ENCODE assay signal across 1 cellular context in the genomic region with DNA sequence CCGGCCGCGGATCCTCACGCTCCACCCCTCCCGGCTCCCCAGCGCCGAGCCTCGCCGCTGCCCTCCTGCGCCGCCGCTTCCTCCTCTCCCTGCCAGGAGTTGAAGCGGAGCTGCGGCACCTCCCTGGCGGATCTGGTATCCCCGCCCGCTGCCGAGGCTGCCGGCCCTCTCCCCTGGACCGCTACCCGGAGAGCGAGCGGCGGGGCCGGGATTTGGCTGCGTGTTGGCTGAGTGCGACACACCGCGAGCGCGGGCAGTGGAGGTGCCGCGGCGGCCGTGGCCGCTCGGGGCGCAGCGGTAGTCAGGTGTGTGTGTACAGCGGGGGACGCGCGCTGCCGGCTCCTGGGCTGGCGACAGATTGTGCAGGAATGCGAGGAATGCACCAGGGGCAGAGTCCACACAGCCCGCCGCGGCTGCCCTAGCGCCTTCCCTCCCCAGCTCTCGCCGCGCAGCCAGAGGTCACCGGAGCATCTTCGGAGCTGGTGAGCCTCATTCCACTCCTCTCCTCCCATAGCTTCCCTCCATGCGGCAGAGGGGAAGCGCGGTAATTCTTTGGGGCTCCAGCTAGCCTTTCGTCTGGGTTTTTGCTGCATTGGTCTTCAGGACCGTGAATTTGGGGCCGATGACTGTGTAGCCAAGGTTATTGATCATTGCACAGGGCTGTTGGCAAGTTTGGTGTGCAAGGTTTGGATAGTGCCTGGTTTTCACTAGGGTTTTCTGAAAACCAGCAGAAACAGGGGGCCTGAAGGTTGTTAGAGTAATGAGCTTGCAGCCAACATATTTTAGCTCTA.
TF ChIP-seq lines count a peak whose summit lies in the region.

No MANE protein-coding gene starts in this region.

TF ChIP-seq in HEK293, 187 proteins besides CTCF, POLR2A, EP300 and RAD21 (continued from another document):
- TF ChIP-seq, protein P1, sequence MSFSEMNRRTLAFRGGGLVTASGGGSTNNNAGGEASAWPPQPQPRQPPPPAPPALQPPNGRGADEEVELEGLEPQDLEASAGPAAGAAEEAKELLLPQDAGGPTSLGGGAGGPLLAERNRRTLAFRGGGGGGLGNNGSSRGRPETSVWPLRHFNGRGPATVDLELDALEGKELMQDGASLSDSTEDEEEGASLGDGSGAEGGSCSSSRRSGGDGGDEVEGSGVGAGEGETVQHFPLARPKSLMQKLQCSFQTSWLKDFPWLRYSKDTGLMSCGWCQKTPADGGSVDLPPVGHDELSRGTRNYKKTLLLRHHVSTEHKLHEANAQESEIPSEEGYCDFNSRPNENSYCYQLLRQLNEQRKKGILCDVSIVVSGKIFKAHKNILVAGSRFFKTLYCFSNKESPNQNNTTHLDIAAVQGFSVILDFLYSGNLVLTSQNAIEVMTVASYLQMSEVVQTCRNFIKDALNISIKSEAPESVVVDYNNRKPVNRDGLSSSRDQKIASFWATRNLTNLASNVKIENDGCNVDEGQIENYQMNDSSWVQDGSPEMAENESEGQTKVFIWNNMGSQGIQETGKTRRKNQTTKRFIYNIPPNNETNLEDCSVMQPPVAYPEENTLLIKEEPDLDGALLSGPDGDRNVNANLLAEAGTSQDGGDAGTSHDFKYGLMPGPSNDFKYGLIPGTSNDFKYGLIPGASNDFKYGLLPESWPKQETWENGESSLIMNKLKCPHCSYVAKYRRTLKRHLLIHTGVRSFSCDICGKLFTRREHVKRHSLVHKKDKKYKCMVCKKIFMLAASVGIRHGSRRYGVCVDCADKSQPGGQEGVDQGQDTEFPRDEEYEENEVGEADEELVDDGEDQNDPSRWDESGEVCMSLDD (tag by site-specific recombination; IDR thresholded peaks at IDR 0.05), result 0 out of 2 replicates have a peak, but pooled peaks have one; percentile 37
- no peak for TF ChIP-seq ZNF341 (tag by site-specific recombination; IDR thresholded peaks at IDR 0.05; ENCODE audit: low read depth)
- TF ChIP-seq, protein P2, sequence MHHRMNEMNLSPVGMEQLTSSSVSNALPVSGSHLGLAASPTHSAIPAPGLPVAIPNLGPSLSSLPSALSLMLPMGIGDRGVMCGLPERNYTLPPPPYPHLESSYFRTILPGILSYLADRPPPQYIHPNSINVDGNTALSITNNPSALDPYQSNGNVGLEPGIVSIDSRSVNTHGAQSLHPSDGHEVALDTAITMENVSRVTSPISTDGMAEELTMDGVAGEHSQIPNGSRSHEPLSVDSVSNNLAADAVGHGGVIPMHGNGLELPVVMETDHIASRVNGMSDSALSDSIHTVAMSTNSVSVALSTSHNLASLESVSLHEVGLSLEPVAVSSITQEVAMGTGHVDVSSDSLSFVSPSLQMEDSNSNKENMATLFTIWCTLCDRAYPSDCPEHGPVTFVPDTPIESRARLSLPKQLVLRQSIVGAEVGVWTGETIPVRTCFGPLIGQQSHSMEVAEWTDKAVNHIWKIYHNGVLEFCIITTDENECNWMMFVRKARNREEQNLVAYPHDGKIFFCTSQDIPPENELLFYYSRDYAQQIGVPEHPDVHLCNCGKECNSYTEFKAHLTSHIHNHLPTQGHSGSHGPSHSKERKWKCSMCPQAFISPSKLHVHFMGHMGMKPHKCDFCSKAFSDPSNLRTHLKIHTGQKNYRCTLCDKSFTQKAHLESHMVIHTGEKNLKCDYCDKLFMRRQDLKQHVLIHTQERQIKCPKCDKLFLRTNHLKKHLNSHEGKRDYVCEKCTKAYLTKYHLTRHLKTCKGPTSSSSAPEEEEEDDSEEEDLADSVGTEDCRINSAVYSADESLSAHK (tag by site-specific recombination; IDR thresholded peaks at IDR 0.05), result 0 out of 2 replicates have a peak, but pooled peaks have one; percentile 7
- TF ChIP-seq, protein P3, sequence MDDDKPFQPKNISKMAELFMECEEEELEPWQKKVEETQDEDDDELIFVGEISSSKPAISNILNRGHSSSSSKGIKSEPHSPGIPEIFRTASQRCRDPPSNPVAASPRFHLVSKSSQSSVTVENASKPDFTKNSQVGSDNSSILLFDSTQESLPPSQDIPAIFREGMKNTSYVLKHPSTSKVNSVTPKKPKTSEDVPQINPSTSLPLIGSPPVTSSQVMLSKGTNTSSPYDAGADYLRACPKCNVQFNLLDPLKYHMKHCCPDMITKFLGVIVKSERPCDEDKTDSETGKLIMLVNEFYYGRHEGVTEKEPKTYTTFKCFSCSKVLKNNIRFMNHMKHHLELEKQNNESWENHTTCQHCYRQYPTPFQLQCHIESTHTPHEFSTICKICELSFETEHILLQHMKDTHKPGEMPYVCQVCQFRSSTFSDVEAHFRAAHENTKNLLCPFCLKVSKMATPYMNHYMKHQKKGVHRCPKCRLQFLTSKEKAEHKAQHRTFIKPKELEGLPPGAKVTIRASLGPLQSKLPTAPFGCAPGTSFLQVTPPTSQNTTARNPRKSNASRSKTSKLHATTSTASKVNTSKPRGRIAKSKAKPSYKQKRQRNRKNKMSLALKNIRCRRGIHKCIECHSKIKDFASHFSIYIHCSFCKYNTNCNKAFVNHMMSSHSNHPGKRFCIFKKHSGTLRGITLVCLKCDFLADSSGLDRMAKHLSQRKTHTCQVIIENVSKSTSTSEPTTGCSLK (tag by site-specific recombination; IDR thresholded peaks at IDR 0.05), result no peak
